In the genomic region with DNA sequence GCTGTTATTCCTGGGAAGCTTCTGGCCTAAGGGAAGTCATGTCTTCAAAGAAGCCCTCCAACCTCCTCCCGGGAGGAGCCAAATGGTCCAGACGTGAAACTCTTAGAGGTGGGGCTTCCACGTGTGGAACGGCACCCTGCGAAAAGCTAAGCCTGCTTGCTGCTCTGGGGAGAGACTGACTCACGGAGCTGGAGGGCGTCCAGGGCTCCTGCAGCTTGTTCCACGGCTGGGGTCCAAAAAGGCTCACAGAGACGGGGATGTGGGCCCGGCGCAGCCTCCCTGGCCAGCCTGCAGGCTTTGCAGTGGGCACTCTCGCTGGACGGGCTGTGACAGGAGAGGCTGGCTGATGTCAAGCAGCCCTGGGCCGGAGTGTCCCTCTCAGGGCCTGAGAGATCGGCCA, we compare ENCODE assay signal across 11 cellular contexts.
DNase-seq lines count a peak whose midpoint lies in the region; ATAC-seq and TF ChIP-seq lines count a peak whose summit lies in the region.
"Had no signal": no experiment of that assay in that cellular context is flagged by ENCODE, and none has a peak within 500 bp of the region (broad histone marks: within the 10 kb centered on the region; RNA-seq: fewer than 3 reads in every experiment).

No MANE protein-coding gene starts in this region.

- POLR2A ChIA-PET in naive thymus-derived CD4-positive, alpha-beta T cell (lab: Charles Lee) = interaction anchor here (0.6 kb wide), 1 partner anchor 23 kb away, joined by 4 read pairs; no protein-coding TSS in a partner anchor

- H3K4me3 Mint-ChIP-seq in brain (no peak overlapping the region), endothelial cell (ENCODE audit: unreplicated experiment) (no peak overlapping the region)
- no peak overlapping the region for H3K4me3 Mint-ChIP-seq in naive thymus-derived CD4-positive, alpha-beta T cell

- H3K27me3 Mint-ChIP-seq in brain = peaks cover 4% of the 10 kb centered on the region
- H3K27me3 Mint-ChIP-seq in endothelial cell (ENCODE audit: unreplicated experiment) = peaks cover 6% of the 10 kb centered on the region
- H3K27me3 Mint-ChIP-seq in naive thymus-derived CD4-positive, alpha-beta T cell = no peaks in the 10 kb centered on the region

- CTCF ChIA-PET in naive thymus-derived CD4-positive, alpha-beta T cell (lab: Charles Lee) = interaction anchor here (3.1 kb wide), 1 partner anchor 16 kb away, joined by 9 read pairs; no protein-coding TSS in a partner anchor

- H3K27ac Mint-ChIP-seq in brain = peak overlapping the region in 3 of 5 experiments; percentile 62 to 78 (median 74)
- H3K27ac Mint-ChIP-seq in endothelial cell (ENCODE audit: unreplicated experiment) = no peak overlapping the region
- H3K27ac Mint-ChIP-seq in naive thymus-derived CD4-positive, alpha-beta T cell = no peak overlapping the region

- peak overlapping the region; percentile 12 to 78 (median 50) for H3K27ac ChIP-seq in heart right ventricle
- H3K27ac ChIP-seq in naive thymus-derived CD4-positive, alpha-beta T cell (ENCODE audit: low read depth, low read length) = no peak overlapping the region
- H3K27ac ChIP-seq: C4-2B had no signal

- H3K4me1 ChIP-seq in heart right ventricle = peaks cover 9 to 35% (median 22%) of the 10 kb centered on the region in 9 donors
- H3K4me1 ChIP-seq in naive thymus-derived CD4-positive, alpha-beta T cell (ENCODE audit: control insufficient read depth in 2 of 2, insufficient read depth in 2 of 2, low read length in 2 of 2) = no peaks in the 10 kb centered on the region

- peak; percentile 81 to 91 (median 86) for ATAC-seq in heart right ventricle
- no peak for ATAC-seq in naive thymus-derived CD4-positive, alpha-beta T cell

- no peak for TF ChIP-seq CTCF in brain (conservative IDR thresholded peaks at IDR 0.05)
- TF ChIP-seq CTCF in heart right ventricle (IDR thresholded peaks at IDR 0.05) = no peak
- no peak for TF ChIP-seq CTCF in endothelial cell (IDR thresholded peaks at IDR 0.05; ENCODE audit: unreplicated experiment)

- H3K9me3 Mint-ChIP-seq in brain (no peaks in the 10 kb centered on the region), endothelial cell (ENCODE audit: unreplicated experiment) (no peaks in the 10 kb centered on the region)
- no peaks in the 10 kb centered on the region for H3K9me3 Mint-ChIP-seq in naive thymus-derived CD4-positive, alpha-beta T cell

- H3K4me1 Mint-ChIP-seq in brain (peaks cover 39% of the 10 kb centered on the region), endothelial cell (ENCODE audit: unreplicated experiment) (peaks cover 5% of the 10 kb centered on the region)
- H3K4me1 Mint-ChIP-seq in naive thymus-derived CD4-positive, alpha-beta T cell = peaks cover 0 to 8% (median 3%) of the 10 kb centered on the region in 7 donors

- WGBS in heart right ventricle, 2 donors = 24 to 33% methylated on average over 15 of the region's 15 CpGs

- peak; percentile 80 for DNase-seq in AG20443 (ENCODE audit: low spot score)
- DNase-seq in heart right ventricle = peak; percentile 85
- peak; percentile 78 for DNase-seq in pons (ENCODE audit: low spot score)
- DNase-seq in ecto neural progenitor cell (ENCODE audit: low spot score) = no peak
- DNase-seq in endothelial cell (ENCODE audit: low spot score) = no peak
- no peak for DNase-seq in naive thymus-derived CD4-positive, alpha-beta T cell
- no peak for DNase-seq in stimulated activated naive CD4-positive, alpha-beta T cell (lab: John Stamatoyannopoulos, UW)
- DNase-seq: activated effector memory CD4-positive, alpha-beta T cell treated with anti-CD3 and anti-CD28 coated beads, Interleukin-2, amount 50 U/mL, for 16 hours; NCI-H1436 had no signal

- H3K36me3 ChIP-seq in heart right ventricle = peaks cover 0 to 31% (median 0%) of the 10 kb centered on the region in 9 donors
- no peaks in the 10 kb centered on the region for H3K36me3 ChIP-seq in naive thymus-derived CD4-positive, alpha-beta T cell (ENCODE audit: control insufficient read depth in 2 of 3, insufficient read depth in 3 of 3, low read length in 3 of 3)

- H3K9me3 ChIP-seq in heart right ventricle = no peaks in the 10 kb centered on the region
- H3K9me3 ChIP-seq in naive thymus-derived CD4-positive, alpha-beta T cell (ENCODE audit: control insufficient read depth in 2 of 3, low read length in 3 of 3) = no peaks in the 10 kb centered on the region

- intact Hi-C loops in heart right ventricle (cut with DNase I) = loop anchor here in 2 of 10 donors (10.0 kb wide), 1 partner anchor 102 kb away; a partner anchor contains a TSS
- intact Hi-C loops in naive thymus-derived CD4-positive, alpha-beta T cell (cut with micrococcal nuclease) = no loop called here

- peak overlapping the region in 2 of 10 donors; percentile 10 to 11 for H3K4me3 ChIP-seq in heart right ventricle
- H3K4me3 ChIP-seq in naive thymus-derived CD4-positive, alpha-beta T cell (ENCODE audit: low read length) = no peak overlapping the region

- H3K36me3 Mint-ChIP-seq in brain = peaks cover 10% of the 10 kb centered on the region
- H3K36me3 Mint-ChIP-seq in endothelial cell (ENCODE audit: low read depth, unreplicated experiment) = peaks cover 3% of the 10 kb centered on the region
- H3K36me3 Mint-ChIP-seq in naive thymus-derived CD4-positive, alpha-beta T cell = no peaks in the 10 kb centered on the region

- no peaks in the 10 kb centered on the region for H3K27me3 ChIP-seq in heart right ventricle
- no peaks in the 10 kb centered on the region for H3K27me3 ChIP-seq in naive thymus-derived CD4-positive, alpha-beta T cell (ENCODE audit: control insufficient read depth in 2 of 2, insufficient read depth in 2 of 2, low read length in 2 of 2)

Comparison
In these comparisons a context has a peak if more than half of its experiments do, and no peak if none do; other contexts are left out.
1. DNase-seq: peak in AG20443 (single experiment), heart right ventricle (2 of 2) and pons (single experiment); none in ecto neural progenitor cell (single experiment), endothelial cell (single experiment), naive thymus-derived CD4-positive, alpha-beta T cell (0 of 9) and stimulated activated naive CD4-positive, alpha-beta T cell (0 of 6).
2. H3K27ac Mint-ChIP-seq: peak in brain (3 of 5); none in endothelial cell (single experiment) and naive thymus-derived CD4-positive, alpha-beta T cell (0 of 9).